Comparison of ENCODE assay signal across 8 cellular contexts in the genomic region with DNA sequence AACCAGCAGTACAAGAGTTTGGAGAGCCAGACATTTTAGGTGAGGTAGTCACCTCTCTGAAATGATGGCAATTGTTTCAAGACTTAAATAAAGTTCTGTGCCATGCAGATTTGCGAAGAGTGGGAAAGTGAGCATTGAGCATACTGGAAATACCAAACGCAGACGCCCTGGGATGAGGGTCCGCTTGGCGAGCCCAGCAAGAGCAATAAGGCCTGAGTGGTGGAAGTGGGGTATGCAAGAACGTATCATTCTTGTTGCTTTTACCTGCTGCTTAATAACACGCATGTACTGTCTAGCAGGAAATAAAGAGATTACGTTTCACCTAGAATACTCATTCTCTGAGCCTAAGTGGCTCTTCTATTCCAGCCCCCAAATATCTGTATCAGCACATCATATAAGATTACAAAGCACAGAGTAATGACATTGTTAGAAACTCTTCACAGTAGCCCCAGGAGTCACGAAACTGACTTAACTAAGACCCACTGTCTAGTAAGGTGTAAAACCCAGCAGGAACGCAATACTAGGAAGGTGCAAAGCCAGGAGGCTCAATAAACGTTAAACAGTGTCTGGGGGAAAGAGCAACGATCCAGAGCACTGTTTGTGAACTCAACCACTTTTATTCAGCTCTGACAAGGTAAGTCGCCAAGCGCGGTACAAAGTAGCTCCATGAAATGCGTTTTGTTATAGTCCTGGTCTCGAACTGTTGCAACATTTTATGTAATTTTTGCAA. TPM values are rescaled to one million over a fixed set of nuclear protein-coding genes. Genes with fewer than 3 reads are reported as not detected.
A peak's percentile ranks its signal among the peaks of the same experiment; 100 is the strongest.
DNase-seq lines count a peak whose midpoint lies in the region; ATAC-seq and TF ChIP-seq lines count a peak whose summit lies in the region.

No MANE protein-coding gene starts in this region.

- peak overlapping the region; percentile 96 for H3K4me3 Mint-ChIP-seq in natural killer cell

- intact Hi-C loops in natural killer cell (cut with micrococcal nuclease), result loop anchor here (1.0 to 2.0 kb wide), 2 partner anchors 26 to 39 kb away; no protein-coding TSS in a partner anchor

- peak overlapping the region; percentile 96 to 98 for H3K27ac Mint-ChIP-seq in natural killer cell

- no peaks in the 10 kb centered on the region for H3K27me3 Mint-ChIP-seq in natural killer cell (ENCODE audit: low read depth in 2 of 2)

- no peak for TF ChIP-seq CTCF in natural killer cell (IDR thresholded peaks at IDR 0.05)

- 0 out of 2 replicates have a peak, but pooled peaks cover 7% of the 10 kb centered on the region for H3K4me1 ChIP-seq in SJCRH30
- H3K4me1 ChIP-seq in effector memory CD4-positive, alpha-beta T cell (ENCODE audit: control insufficient read depth, insufficient read depth, low read length, poor library complexity, severe bottlenecking), result peaks cover 18% of the 10 kb centered on the region

- no peaks in the 10 kb centered on the region for H3K36me3 Mint-ChIP-seq in natural killer cell

- H3K36me3 ChIP-seq in SJCRH30, result no peaks in the 10 kb centered on the region
- H3K36me3 ChIP-seq in effector memory CD4-positive, alpha-beta T cell (ENCODE audit: control insufficient read depth, insufficient read depth, low read length), result no peaks in the 10 kb centered on the region

- H3K4me1 Mint-ChIP-seq in natural killer cell, result peaks cover 46 to 56% of the 10 kb centered on the region in 2 donors

- ATAC-seq in natural killer cell, result peak in 1 of 3 donors; percentile 9
- ATAC-seq in HG02798 (IDR thresholded peaks at IDR 0.05; ENCODE audit: poor library complexity, unreplicated experiment), result no peak

- H3K27ac ChIP-seq in SJCRH30, result peak overlapping the region; percentile 76; the same call in 1 of the 2 replicates
- peak overlapping the region; percentile 96 for H3K27ac ChIP-seq in effector memory CD4-positive, alpha-beta T cell (ENCODE audit: insufficient read depth, low read length, poor library complexity, severe bottlenecking)

- H3K9me3 Mint-ChIP-seq in natural killer cell, result peaks cover 0 to 2% of the 10 kb centered on the region in 2 donors

- no peaks in the 10 kb centered on the region for H3K27me3 ChIP-seq in SJCRH30
- H3K27me3 ChIP-seq in effector memory CD4-positive, alpha-beta T cell (replicated peaks; ENCODE audit: control insufficient read depth, insufficient read depth, low read length, poor library complexity, severe bottlenecking), result no peaks in the 10 kb centered on the region

- DNase-seq in NCI-H345 (lab: John Stamatoyannopoulos, UW), result peak; percentile 4
- DNase-seq in NCI-H345 treated with DMSO at 0.1 percent for 48 hours (lab: John Stamatoyannopoulos, UW; ENCODE audit: unreplicated experiment), result no peak
- no peak for DNase-seq in SJCRH30
- no peak for DNase-seq in effector memory CD4-positive, alpha-beta T cell
- no peak for DNase-seq in natural killer cell
- no peak for DNase-seq in germinal center (ENCODE audit: low spot score)
- no peak for DNase-seq in iPS-NIHi7 (ENCODE audit: extremely low spot score)

- H3K9me3 ChIP-seq in SJCRH30 (replicated peaks), result no peaks in the 10 kb centered on the region
- H3K9me3 ChIP-seq in effector memory CD4-positive, alpha-beta T cell (ENCODE audit: control insufficient read depth, low read length), result no peaks in the 10 kb centered on the region

- H3K4me3 ChIP-seq in SJCRH30, result peak overlapping the region; percentile 65
- H3K4me3 ChIP-seq in effector memory CD4-positive, alpha-beta T cell (ENCODE audit: insufficient read depth, low read depth, low read length, poor library complexity, severe bottlenecking), result peak overlapping the region; percentile 83

RNA-seq across cellular contexts. Expression of gene RCBTB2, which starts 1.3 kb away (rescaled TPM):
- 5.1 TPM in 2 replicates for total RNA-seq in SJCRH30 (2014; rRNA removed; shearing (Covaris generic))
- 10 to 100 TPM; 21.9 to 27.1 (median 24.2) TPM for total RNA-seq in natural killer cell
